Comparison of ENCODE assay signal across 1 cellular context in the genomic region with DNA sequence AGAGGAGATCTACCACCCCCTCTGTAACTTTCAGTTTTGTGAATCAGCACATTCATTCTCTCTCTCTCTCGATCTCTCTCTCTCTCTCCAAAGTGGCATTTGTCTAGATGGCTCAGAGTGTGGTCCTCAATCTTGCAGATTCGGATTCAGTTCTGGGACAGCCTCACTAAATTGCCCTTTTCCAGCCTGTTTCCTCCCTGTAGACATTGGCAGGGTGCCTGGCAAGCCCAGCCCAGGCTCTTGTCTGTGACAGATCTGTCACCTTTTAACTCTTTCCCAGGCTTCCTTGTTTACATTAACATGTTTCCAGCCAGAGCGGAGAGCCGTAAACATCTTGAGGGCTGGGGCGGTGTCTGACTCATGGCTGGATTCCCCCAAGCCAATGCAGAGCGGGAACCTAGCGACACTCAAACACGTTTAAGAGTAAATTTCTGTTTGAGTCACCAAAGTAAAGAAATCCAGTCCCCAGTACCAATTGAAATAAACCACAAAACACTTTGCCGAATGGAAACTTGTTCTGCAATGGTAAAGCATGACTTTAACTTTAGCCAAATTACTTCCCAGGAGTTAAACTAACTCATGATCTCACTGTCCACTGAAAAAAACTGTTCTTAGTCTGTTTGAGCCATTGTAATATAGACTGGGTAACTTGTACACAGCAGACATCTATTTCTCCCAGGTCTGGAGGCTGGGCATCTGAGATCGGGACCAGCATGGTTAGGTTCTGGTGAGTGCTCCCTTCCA.
A peak's percentile ranks its signal among the peaks of the same experiment; 100 is the strongest.
TF ChIP-seq lines count a peak whose summit lies in the region.

No MANE protein-coding gene starts in this region.

TF ChIP-seq in HEK293, 187 proteins besides CTCF, POLR2A, EP300 and RAD21 (continued from another document and continues in another):
- TF ChIP-seq, protein P1, sequence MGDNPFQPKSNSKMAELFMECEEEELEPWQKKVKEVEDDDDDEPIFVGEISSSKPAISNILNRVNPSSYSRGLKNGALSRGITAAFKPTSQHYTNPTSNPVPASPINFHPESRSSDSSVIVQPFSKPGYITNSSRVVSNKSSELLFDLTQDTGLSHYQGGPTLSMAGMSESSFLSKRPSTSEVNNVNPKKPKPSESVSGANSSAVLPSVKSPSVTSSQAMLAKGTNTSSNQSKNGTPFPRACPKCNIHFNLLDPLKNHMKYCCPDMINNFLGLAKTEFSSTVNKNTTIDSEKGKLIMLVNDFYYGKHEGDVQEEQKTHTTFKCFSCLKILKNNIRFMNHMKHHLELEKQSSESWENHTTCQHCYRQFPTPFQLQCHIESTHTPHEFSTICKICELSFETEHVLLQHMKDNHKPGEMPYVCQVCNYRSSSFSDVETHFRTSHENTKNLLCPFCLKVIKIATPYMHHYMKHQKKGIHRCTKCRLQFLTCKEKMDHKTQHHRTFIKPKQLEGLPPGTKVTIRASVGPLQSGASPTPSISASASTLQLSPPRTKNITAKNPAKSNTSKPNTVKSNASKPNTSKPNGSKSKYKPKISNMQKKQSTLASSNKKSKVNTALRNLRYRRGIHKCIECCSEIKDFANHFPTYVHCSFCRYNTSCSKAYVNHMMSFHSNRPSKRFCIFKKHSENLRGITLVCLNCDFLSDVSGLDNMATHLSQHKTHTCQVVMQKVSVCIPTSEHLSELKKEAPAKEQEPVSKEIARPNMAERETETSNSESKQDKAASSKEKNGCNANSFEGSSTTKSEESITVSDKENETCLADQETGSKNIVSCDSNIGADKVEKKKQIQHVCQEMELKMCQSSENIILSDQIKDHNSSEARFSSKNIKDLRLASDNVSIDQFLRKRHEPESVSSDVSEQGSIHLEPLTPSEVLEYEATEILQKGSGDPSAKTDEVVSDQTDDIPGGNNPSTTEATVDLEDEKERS (tag by site-specific recombination; IDR thresholded peaks at IDR 0.05) = no peak
- TF ChIP-seq FEZF1 (tag by site-specific recombination; IDR thresholded peaks at IDR 0.05) (peak; percentile 94), ZNF335 (tag by site-specific recombination; conservative IDR thresholded peaks at IDR 0.05) (peak; percentile 97), ZNF140 (tag by site-specific recombination; IDR thresholded peaks at IDR 0.05) (no peak), TCF7L2 (IDR thresholded peaks at IDR 0.05; ENCODE audit: borderline replicate concordance, low read depth, low read length) (no peak), KLF8 (tag by site-specific recombination; IDR thresholded peaks at IDR 0.05) (peak; percentile 51), ZNF391 (tag by site-specific recombination; IDR thresholded peaks at IDR 0.05; ENCODE audit: borderline replicate concordance, low read depth) (peak; percentile 55; the same call in 1 of the 2 replicates), SP2 (tag by site-specific recombination; IDR thresholded peaks at IDR 0.05) (no peak), ZNF664 (tag by site-specific recombination; IDR thresholded peaks at IDR 0.05) (no peak), GLIS1 (tag by site-specific recombination; IDR thresholded peaks at IDR 0.05) (peak; percentile 42), ZFHX2 (tag by site-specific recombination; conservative IDR thresholded peaks at IDR 0.05) (no peak), ZNF202 (tag by site-specific recombination; IDR thresholded peaks at IDR 0.05; ENCODE audit: borderline replicate concordance) (no peak), ZNF530 (tag by site-specific recombination; IDR thresholded peaks at IDR 0.05; ENCODE audit: low read depth) (no peak), BCL11A (tag by site-specific recombination; IDR thresholded peaks at IDR 0.05; ENCODE audit: low read depth) (no peak), PRDM1 (tag by site-specific recombination; IDR thresholded peaks at IDR 0.05) (peak; percentile 69), ZBTB1 (tag by site-specific recombination; IDR thresholded peaks at IDR 0.05) (no peak), ZNF394 (tag by site-specific recombination; IDR thresholded peaks at IDR 0.05; ENCODE audit: borderline replicate concordance) (no peak; the same call in 1 of the 2 replicates), ZNF514 (tag by site-specific recombination; IDR thresholded peaks at IDR 0.05) (no peak), SALL2 (tag by site-specific recombination; IDR thresholded peaks at IDR 0.05; ENCODE audit: borderline replicate concordance) (no peak), ZSCAN16 (tag by site-specific recombination; IDR thresholded peaks at IDR 0.05) (no peak), ZNF324 (tag by site-specific recombination; IDR thresholded peaks at IDR 0.05) (no peak), ZNF707 (tag by site-specific recombination; IDR thresholded peaks at IDR 0.05) (no peak), ZNF658 (tag by site-specific recombination; IDR thresholded peaks at IDR 0.05) (no peak), REPIN1 (tag by site-specific recombination; IDR thresholded peaks at IDR 0.05; ENCODE audit: low read depth) (no peak), ZBTB20 (tag by site-specific recombination; IDR thresholded peaks at IDR 0.05) (peak; percentile 36; the same call in 1 of the 2 replicates), ZNF274 (IDR thresholded peaks at IDR 0.05; ENCODE audit: low read length) (no peak), ZNF274 (tag by site-specific recombination; IDR thresholded peaks at IDR 0.05; ENCODE audit: borderline replicate concordance) (no peak)
- TF ChIP-seq, protein P2, sequence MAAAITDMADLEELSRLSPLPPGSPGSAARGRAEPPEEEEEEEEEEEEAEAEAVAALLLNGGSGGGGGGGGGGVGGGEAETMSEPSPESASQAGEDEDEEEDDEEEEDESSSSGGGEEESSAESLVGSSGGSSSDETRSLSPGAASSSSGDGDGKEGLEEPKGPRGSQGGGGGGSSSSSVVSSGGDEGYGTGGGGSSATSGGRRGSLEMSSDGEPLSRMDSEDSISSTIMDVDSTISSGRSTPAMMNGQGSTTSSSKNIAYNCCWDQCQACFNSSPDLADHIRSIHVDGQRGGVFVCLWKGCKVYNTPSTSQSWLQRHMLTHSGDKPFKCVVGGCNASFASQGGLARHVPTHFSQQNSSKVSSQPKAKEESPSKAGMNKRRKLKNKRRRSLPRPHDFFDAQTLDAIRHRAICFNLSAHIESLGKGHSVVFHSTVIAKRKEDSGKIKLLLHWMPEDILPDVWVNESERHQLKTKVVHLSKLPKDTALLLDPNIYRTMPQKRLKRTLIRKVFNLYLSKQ (tag by site-specific recombination; IDR thresholded peaks at IDR 0.05; ENCODE audit: borderline replicate concordance) = no peak
- TF ChIP-seq, protein P3, sequence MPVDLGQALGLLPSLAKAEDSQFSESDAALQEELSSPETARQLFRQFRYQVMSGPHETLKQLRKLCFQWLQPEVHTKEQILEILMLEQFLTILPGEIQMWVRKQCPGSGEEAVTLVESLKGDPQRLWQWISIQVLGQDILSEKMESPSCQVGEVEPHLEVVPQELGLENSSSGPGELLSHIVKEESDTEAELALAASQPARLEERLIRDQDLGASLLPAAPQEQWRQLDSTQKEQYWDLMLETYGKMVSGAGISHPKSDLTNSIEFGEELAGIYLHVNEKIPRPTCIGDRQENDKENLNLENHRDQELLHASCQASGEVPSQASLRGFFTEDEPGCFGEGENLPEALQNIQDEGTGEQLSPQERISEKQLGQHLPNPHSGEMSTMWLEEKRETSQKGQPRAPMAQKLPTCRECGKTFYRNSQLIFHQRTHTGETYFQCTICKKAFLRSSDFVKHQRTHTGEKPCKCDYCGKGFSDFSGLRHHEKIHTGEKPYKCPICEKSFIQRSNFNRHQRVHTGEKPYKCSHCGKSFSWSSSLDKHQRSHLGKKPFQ (tag by site-specific recombination; IDR thresholded peaks at IDR 0.05) = no peak
- TF ChIP-seq, protein P4, sequence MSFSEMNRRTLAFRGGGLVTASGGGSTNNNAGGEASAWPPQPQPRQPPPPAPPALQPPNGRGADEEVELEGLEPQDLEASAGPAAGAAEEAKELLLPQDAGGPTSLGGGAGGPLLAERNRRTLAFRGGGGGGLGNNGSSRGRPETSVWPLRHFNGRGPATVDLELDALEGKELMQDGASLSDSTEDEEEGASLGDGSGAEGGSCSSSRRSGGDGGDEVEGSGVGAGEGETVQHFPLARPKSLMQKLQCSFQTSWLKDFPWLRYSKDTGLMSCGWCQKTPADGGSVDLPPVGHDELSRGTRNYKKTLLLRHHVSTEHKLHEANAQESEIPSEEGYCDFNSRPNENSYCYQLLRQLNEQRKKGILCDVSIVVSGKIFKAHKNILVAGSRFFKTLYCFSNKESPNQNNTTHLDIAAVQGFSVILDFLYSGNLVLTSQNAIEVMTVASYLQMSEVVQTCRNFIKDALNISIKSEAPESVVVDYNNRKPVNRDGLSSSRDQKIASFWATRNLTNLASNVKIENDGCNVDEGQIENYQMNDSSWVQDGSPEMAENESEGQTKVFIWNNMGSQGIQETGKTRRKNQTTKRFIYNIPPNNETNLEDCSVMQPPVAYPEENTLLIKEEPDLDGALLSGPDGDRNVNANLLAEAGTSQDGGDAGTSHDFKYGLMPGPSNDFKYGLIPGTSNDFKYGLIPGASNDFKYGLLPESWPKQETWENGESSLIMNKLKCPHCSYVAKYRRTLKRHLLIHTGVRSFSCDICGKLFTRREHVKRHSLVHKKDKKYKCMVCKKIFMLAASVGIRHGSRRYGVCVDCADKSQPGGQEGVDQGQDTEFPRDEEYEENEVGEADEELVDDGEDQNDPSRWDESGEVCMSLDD (tag by site-specific recombination; IDR thresholded peaks at IDR 0.05) = 0 out of 2 replicates have a peak, but pooled peaks have one; percentile 38
- TF ChIP-seq, protein P5, sequence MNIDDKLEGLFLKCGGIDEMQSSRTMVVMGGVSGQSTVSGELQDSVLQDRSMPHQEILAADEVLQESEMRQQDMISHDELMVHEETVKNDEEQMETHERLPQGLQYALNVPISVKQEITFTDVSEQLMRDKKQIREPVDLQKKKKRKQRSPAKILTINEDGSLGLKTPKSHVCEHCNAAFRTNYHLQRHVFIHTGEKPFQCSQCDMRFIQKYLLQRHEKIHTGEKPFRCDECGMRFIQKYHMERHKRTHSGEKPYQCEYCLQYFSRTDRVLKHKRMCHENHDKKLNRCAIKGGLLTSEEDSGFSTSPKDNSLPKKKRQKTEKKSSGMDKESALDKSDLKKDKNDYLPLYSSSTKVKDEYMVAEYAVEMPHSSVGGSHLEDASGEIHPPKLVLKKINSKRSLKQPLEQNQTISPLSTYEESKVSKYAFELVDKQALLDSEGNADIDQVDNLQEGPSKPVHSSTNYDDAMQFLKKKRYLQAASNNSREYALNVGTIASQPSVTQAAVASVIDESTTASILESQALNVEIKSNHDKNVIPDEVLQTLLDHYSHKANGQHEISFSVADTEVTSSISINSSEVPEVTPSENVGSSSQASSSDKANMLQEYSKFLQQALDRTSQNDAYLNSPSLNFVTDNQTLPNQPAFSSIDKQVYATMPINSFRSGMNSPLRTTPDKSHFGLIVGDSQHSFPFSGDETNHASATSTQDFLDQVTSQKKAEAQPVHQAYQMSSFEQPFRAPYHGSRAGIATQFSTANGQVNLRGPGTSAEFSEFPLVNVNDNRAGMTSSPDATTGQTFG (tag by site-specific recombination; IDR thresholded peaks at IDR 0.05; ENCODE audit: borderline replicate concordance) = no peak
- TF ChIP-seq, protein P6, sequence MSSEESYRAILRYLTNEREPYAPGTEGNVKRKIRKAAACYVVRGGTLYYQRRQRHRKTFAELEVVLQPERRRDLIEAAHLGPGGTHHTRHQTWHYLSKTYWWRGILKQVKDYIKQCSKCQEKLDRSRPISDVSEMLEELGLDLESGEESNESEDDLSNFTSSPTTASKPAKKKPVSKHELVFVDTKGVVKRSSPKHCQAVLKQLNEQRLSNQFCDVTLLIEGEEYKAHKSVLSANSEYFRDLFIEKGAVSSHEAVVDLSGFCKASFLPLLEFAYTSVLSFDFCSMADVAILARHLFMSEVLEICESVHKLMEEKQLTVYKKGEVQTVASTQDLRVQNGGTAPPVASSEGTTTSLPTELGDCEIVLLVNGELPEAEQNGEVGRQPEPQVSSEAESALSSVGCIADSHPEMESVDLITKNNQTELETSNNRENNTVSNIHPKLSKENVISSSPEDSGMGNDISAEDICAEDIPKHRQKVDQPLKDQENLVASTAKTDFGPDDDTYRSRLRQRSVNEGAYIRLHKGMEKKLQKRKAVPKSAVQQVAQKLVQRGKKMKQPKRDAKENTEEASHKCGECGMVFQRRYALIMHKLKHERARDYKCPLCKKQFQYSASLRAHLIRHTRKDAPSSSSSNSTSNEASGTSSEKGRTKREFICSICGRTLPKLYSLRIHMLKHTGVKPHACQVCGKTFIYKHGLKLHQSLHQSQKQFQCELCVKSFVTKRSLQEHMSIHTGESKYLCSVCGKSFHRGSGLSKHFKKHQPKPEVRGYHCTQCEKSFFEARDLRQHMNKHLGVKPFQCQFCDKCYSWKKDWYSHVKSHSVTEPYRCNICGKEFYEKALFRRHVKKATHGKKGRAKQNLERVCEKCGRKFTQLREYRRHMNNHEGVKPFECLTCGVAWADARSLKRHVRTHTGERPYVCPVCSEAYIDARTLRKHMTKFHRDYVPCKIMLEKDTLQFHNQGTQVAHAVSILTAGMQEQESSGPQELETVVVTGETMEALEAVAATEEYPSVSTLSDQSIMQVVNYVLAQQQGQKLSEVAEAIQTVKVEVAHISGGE (tag by site-specific recombination; conservative IDR thresholded peaks at IDR 0.05; ENCODE audit: low read depth) = no peak
- TF ChIP-seq, protein P7, sequence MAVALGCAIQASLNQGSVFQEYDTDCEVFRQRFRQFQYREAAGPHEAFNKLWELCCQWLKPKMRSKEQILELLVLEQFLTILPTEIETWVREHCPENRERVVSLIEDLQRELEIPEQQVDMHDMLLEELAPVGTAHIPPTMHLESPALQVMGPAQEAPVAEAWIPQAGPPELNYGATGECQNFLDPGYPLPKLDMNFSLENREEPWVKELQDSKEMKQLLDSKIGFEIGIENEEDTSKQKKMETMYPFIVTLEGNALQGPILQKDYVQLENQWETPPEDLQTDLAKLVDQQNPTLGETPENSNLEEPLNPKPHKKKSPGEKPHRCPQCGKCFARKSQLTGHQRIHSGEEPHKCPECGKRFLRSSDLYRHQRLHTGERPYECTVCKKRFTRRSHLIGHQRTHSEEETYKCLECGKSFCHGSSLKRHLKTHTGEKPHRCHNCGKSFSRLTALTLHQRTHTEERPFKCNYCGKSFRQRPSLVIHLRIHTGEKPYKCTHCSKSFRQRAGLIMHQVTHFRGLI (tag by site-specific recombination; IDR thresholded peaks at IDR 0.05) = peak; percentile 91; the same call in 1 of the 2 replicates
- TF ChIP-seq, protein P8, sequence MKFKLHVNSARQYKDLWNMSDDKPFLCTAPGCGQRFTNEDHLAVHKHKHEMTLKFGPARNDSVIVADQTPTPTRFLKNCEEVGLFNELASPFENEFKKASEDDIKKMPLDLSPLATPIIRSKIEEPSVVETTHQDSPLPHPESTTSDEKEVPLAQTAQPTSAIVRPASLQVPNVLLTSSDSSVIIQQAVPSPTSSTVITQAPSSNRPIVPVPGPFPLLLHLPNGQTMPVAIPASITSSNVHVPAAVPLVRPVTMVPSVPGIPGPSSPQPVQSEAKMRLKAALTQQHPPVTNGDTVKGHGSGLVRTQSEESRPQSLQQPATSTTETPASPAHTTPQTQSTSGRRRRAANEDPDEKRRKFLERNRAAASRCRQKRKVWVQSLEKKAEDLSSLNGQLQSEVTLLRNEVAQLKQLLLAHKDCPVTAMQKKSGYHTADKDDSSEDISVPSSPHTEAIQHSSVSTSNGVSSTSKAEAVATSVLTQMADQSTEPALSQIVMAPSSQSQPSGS (tag by site-specific recombination; IDR thresholded peaks at IDR 0.05; ENCODE audit: low read depth) = no peak
- TF ChIP-seq, protein P9, sequence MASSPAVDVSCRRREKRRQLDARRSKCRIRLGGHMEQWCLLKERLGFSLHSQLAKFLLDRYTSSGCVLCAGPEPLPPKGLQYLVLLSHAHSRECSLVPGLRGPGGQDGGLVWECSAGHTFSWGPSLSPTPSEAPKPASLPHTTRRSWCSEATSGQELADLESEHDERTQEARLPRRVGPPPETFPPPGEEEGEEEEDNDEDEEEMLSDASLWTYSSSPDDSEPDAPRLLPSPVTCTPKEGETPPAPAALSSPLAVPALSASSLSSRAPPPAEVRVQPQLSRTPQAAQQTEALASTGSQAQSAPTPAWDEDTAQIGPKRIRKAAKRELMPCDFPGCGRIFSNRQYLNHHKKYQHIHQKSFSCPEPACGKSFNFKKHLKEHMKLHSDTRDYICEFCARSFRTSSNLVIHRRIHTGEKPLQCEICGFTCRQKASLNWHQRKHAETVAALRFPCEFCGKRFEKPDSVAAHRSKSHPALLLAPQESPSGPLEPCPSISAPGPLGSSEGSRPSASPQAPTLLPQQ (tag by site-specific recombination; IDR thresholded peaks at IDR 0.05) = peak; percentile 74; the same call in 1 of the 2 replicates
